23 cellular contexts compared by ENCODE assay signal in the genomic region with DNA sequence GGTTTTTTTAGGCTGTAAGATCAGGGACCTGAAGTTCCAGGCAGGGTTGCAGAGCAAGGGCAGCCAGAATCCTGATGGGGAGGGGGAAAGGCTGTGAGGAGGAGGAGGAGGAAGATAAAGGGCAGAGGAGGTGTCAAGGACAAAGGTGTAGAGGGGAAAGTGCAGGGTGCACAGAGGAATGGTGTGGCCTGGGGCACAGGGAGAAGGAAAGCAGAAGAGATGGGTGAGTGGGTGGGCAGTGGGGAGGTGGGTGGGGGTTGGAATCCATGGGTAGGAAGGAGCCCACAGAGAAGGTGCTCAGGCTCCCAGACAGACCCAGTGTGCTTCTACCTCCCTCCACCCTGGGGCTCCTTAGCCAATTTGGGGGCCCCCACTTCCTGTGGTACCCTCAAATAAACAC. TPM values are rescaled to one million over a fixed set of nuclear protein-coding genes. Genes with fewer than 3 reads are reported as not detected.
"Had no signal": no experiment of that assay in that cellular context is flagged by ENCODE, and none has a peak within 500 bp of the region (broad histone marks: within the 10 kb centered on the region; RNA-seq: fewer than 3 reads in every experiment).

No MANE protein-coding gene starts in this region.

- H3K36me3 Mint-ChIP-seq: activated CD8-positive, alpha-beta memory T cell treated with anti-CD3 and anti-CD28 coated beads, Interleukin-2, amount 10 ng/mL, durations not matched to agents 7 days and 5 days; activated naive CD4-positive, alpha-beta T cell treated with anti-CD3 and anti-CD28 coated beads, Interleukin-2, amount 50 U/mL, for 72 hours; natural killer cell; neural progenitor cell; type B pancreatic cell had no signal

- H3K27ac ChIP-seq: gastroesophageal sphincter, lower lobe of right lung, neural progenitor cell, spleen, uterus had no signal

- H3K36me3 ChIP-seq: gastroesophageal sphincter, lower lobe of right lung, neural progenitor cell, spleen, uterus had no signal

- H3K27me3 ChIP-seq: neural progenitor cell, uterus had no signal

- H3K4me2 ChIP-seq: neural progenitor cell had no signal

- H3K9ac ChIP-seq: neural progenitor cell had no signal

- H3K4me1 ChIP-seq: gastroesophageal sphincter, lower lobe of right lung, uterus had no signal

- H2AFZ ChIP-seq: neural progenitor cell had no signal

- ATAC-seq: activated CD8-positive, alpha-beta memory T cell treated with anti-CD3 and anti-CD28 coated beads, Interleukin-2, amount 10 ng/mL, durations not matched to agents 7 days and 5 days; activated CD8-positive, alpha-beta T cell treated with anti-CD3 and anti-CD28 coated beads, Interleukin-2, amount 10 ng/mL, durations not matched to agents 7 days and 5 days; activated naive CD4-positive, alpha-beta T cell treated with anti-CD3 and anti-CD28 coated beads, Interleukin-2, amount 50 U/mL, for 72 hours; gastroesophageal sphincter; lower lobe of right lung; natural killer cell; right cardiac atrium had no signal

- DNase-seq: activated B cell treated with CpG ODN at 0.5 μM for 24 hours; activated CD8-positive, alpha-beta memory T cell treated with anti-CD3 and anti-CD28 coated beads, Interleukin-2, amount 10 ng/mL, durations not matched to agents 7 days and 5 days; activated CD8-positive, alpha-beta T cell treated with anti-CD3 and anti-CD28 coated beads, Interleukin-2, amount 10 ng/mL, durations not matched to agents 7 days and 5 days; activated naive CD4-positive, alpha-beta T cell; activated T-cell treated with anti-CD3 and anti-CD28 coated beads, Interleukin-2, amount 50 U/mL, for 48 hours; dermis blood vessel endothelial cell; effector CD4-positive, alpha-beta T cell; head of caudate nucleus; hypothalamus; lower lobe of right lung; mesendoderm; natural killer cell; occipital lobe; right cardiac atrium; spleen; stimulated activated naive CD4-positive, alpha-beta T cell treated with Interleukin-2 at 50 U/mL for 16 hours; uterus had no signal

- H3K4me3 ChIP-seq: gastroesophageal sphincter, lower lobe of right lung, neural progenitor cell, spleen, uterus had no signal

- H3K4me3 Mint-ChIP-seq: activated B cell treated with CpG ODN at 0.5 μM for 24 hours; activated CD8-positive, alpha-beta memory T cell treated with anti-CD3 and anti-CD28 coated beads, Interleukin-2, amount 10 ng/mL, durations not matched to agents 7 days and 5 days; activated CD8-positive, alpha-beta T cell treated with anti-CD3 and anti-CD28 coated beads, Interleukin-2, amount 10 ng/mL, durations not matched to agents 7 days and 5 days; natural killer cell; neural progenitor cell; type B pancreatic cell had no signal

- H3K9me3 ChIP-seq: gastroesophageal sphincter, lower lobe of right lung, spleen, uterus had no signal

- H3K9me3 Mint-ChIP-seq: activated B cell treated with CpG ODN at 0.5 μM for 24 hours; activated naive CD4-positive, alpha-beta T cell treated with anti-CD3 and anti-CD28 coated beads, Interleukin-2, amount 50 U/mL, for 72 hours; activated T-helper 2 cell treated with anti-CD3 and anti-CD28 coated beads, Interferon-gamma antibody, Interleukin-2, Interleukin-4, amounts not matched to agents 10 μg/mL and 5 μg/mL and 100 μg/mL, durations not matched to agents 14 hours and 24 hours and 36 hours; natural killer cell; neural progenitor cell; type B pancreatic cell had no signal

- H3K27ac Mint-ChIP-seq: activated B cell treated with CpG ODN at 0.5 μM for 24 hours; activated CD8-positive, alpha-beta memory T cell treated with anti-CD3 and anti-CD28 coated beads, Interleukin-2, amount 10 ng/mL, durations not matched to agents 7 days and 5 days; activated CD8-positive, alpha-beta T cell treated with anti-CD3 and anti-CD28 coated beads, Interleukin-2, amount 10 ng/mL, durations not matched to agents 7 days and 5 days; activated T-helper 2 cell treated with anti-CD3 and anti-CD28 coated beads, Interferon-gamma antibody, Interleukin-2, Interleukin-4, amounts not matched to agents 10 μg/mL and 5 μg/mL and 100 μg/mL, durations not matched to agents 14 hours and 24 hours and 36 hours; natural killer cell; neural progenitor cell; type B pancreatic cell had no signal

- H3K4me1 Mint-ChIP-seq: activated B cell treated with CpG ODN at 0.5 μM for 24 hours; activated CD8-positive, alpha-beta memory T cell treated with anti-CD3 and anti-CD28 coated beads, Interleukin-2, amount 10 ng/mL, durations not matched to agents 7 days and 5 days; natural killer cell had no signal

RNA-seq across cellular contexts. Expression of a gene that starts 11.2 kb away (rescaled TPM):
- total RNA-seq: activated B cell treated with CpG ODN at 0.5 μM for 24 hours; activated CD8-positive, alpha-beta memory T cell treated with anti-CD3 and anti-CD28 coated beads, Interleukin-2, amount 10 ng/mL, durations not matched to agents 7 days and 5 days; activated CD8-positive, alpha-beta T cell treated with anti-CD3 and anti-CD28 coated beads, Interleukin-2, amount 10 ng/mL, durations not matched to agents 7 days and 5 days; activated naive CD4-positive, alpha-beta T cell treated with anti-CD3 and anti-CD28 coated beads, Interleukin-2, amount 50 U/mL, for 72 hours; activated T-helper 2 cell treated with anti-CD3 and anti-CD28 coated beads, Interferon-gamma antibody, Interleukin-2, Interleukin-4, amounts not matched to agents 10 μg/mL and 5 μg/mL and 100 μg/mL, durations not matched to agents 14 hours and 24 hours and 36 hours; natural killer cell; occipital lobe; T-helper 1 cell treated with Interleukin-12 subunit alpha and Interleukin-12 subunit beta and Interleukin-4 antibody, amounts not matched to agents 30 ng/mL and 1 ng/mL, for 36 hours had no signal
